24 cellular contexts compared by ENCODE assay signal in genomic region chr16:55212791-55213190, GRCh38.
"Had no signal": no experiment of that assay in that cellular context is flagged by ENCODE, and none has a peak within 500 bp of the region (broad histone marks: within the 10 kb centered on the region; RNA-seq: fewer than 3 reads in every experiment).

No MANE protein-coding gene starts in this region.

- H3K27ac ChIP-seq: stomach, suprapubic skin, testis, thoracic aorta, thyroid gland, tibial artery, tibial nerve, transverse colon, upper lobe of left lung, upper lobe of right lung, uterus, vagina had no signal

- DNase-seq: stimulated activated CD4-positive, alpha-beta T cell treated with anti-CD3 and anti-CD28 coated beads, Interleukin-2, amount 100 ng/mL, for 48 hours; stimulated activated CD4-positive, alpha-beta T cell treated with anti-CD3 and anti-CD28 coated beads, Interleukin-4, amount 100 ng/mL, for 1 hour; stimulated activated CD4-positive, alpha-beta T cell treated with anti-CD3 and anti-CD28 coated beads, Interleukin-4, amount 100 ng/mL, for 24 hours; stimulated activated CD4-positive, alpha-beta T cell treated with anti-CD3 and anti-CD28 coated beads, Interleukin-4, amount 100 ng/mL, for 4 hours; stimulated activated CD8-positive, alpha-beta memory T cell treated with anti-CD3 and anti-CD28 coated beads, Interleukin-4, amount 100 ng/mL, for 48 hours; stimulated activated naive B cell treated with anti-CD40 and anti-IgM and Interleukin-4, amounts not matched to agents 10 μg/mL and 1 μg/mL and 100 μg/mL, for 72 hours; stimulated activated naive CD4-positive, alpha-beta T cell; stimulated activated naive CD4-positive, alpha-beta T cell treated with Interleukin-2 at 50 U/mL for 16 hours; stimulated activated naive CD8-positive, alpha-beta T cell treated with anti-CD3 and anti-CD28 coated beads, Interleukin-15, amount 100 ng/mL, for 72 hours; stimulated activated naive CD8-positive, alpha-beta T cell treated with anti-CD3 and anti-CD28 coated beads, Interleukin-15, Interleukin-2, amounts not matched to agents 100 U/mL and 50 U/mL, for 24 hours; stomach; substantia nigra; testis; thyroid gland; tibial artery; transverse colon; trophoblast cell; upper lobe of left lung; upper lobe of right lung; uterus had no signal

- H3K36me3 ChIP-seq: stomach, suprapubic skin, thoracic aorta, thyroid gland, tibial artery, tibial nerve, transverse colon, upper lobe of left lung, upper lobe of right lung, uterus, vagina had no signal

- H3K4me1 ChIP-seq: stomach, suprapubic skin, testis, thyroid gland, tibial artery, tibial nerve, transverse colon, upper lobe of left lung, upper lobe of right lung, uterus, vagina had no signal

- H3K27me3 ChIP-seq: stomach, suprapubic skin, testis, thyroid gland, tibial artery, tibial nerve, transverse colon, upper lobe of left lung, upper lobe of right lung, uterus, vagina had no signal

- H3K4me3 ChIP-seq: stomach, suprapubic skin, testis, thoracic aorta, thyroid gland, tibial artery, tibial nerve, transverse colon, upper lobe of left lung, upper lobe of right lung, uterus, vagina had no signal
